In genomic region chr12:13114251-13115052, GRCh38 we compare ENCODE assay signal across 22 cellular contexts. TPM values are rescaled to one million over a fixed set of nuclear protein-coding genes. Genes with fewer than 3 reads are reported as not detected.
DNase-seq lines count a peak whose midpoint lies in the region; ATAC-seq and TF ChIP-seq lines count a peak whose summit lies in the region.
"Had no signal": no experiment of that assay in that cellular context is flagged by ENCODE, and none has a peak within 500 bp of the region (broad histone marks: within the 10 kb centered on the region; RNA-seq: fewer than 3 reads in every experiment).

No MANE protein-coding gene starts in this region.

- peaks cover 21% of the 10 kb centered on the region for H3K9me3 Mint-ChIP-seq in nephron progenitor cell
- H3K9me3 Mint-ChIP-seq: natural killer cell treated with Interleukin-12 subunit alpha and Interleukin-12 subunit beta and Interleukin-15 and Interleukin-18, amount 100 ng/mL, for 72 hours; stimulated activated naive CD8-positive, alpha-beta T cell treated with anti-CD3 and anti-CD28 coated beads, Interleukin-15, Interleukin-2, amounts not matched to agents 100 ng/mL and 50 ng/mL, for 24 hours had no signal

- no peaks in the 10 kb centered on the region for H3K27me3 Mint-ChIP-seq in nephron progenitor cell (ENCODE audit: low read depth, poor library complexity)

- no peaks in the 10 kb centered on the region for H3K9me3 ChIP-seq in A673 (ENCODE audit: low read depth, low read length, poor library complexity, severe bottlenecking)

- peak overlapping the region; percentile 25 for H3K4me3 ChIP-seq in A673 (ENCODE audit: low read depth, low read length, poor library complexity, severe bottlenecking)
- H3K4me3 ChIP-seq: PC-9, skin epidermis had no signal

- H3K4me1 Mint-ChIP-seq in nephron progenitor cell: peaks cover 43% of the 10 kb centered on the region

- no peaks in the 10 kb centered on the region for H3K36me3 ChIP-seq in A673 (ENCODE audit: insufficient read depth, low read length, poor library complexity, severe bottlenecking)

- H3K4me1 ChIP-seq in A673 (ENCODE audit: insufficient read depth, low read length, poor library complexity, severe bottlenecking): peaks cover 30% of the 10 kb centered on the region

- TF ChIP-seq CTCF in A673 (conservative IDR thresholded peaks at IDR 0.05; ENCODE audit: low read depth, low read length): no peak
- TF ChIP-seq CTCF in nephron progenitor cell (IDR thresholded peaks at IDR 0.05): no peak

- H3K36me3 Mint-ChIP-seq in nephron progenitor cell (ENCODE audit: low read depth): no peaks in the 10 kb centered on the region
- H3K36me3 Mint-ChIP-seq: natural killer cell treated with Interleukin-12 subunit alpha and Interleukin-12 subunit beta and Interleukin-15 and Interleukin-18, amount 100 ng/mL, for 72 hours had no signal

- peak; percentile 89 for DNase-seq in A673 (ENCODE audit: low spot score)
- DNase-seq in epidermal melanocyte (ENCODE audit: insufficient read length, low spot score): peak; percentile 54
- peak; percentile 26 for DNase-seq in nephron progenitor cell
- DNase-seq in SIG-M5 treated with dmso at 0.1 percent for 504 hours (lab: John Stamatoyannopoulos, UW; ENCODE audit: unreplicated experiment): no peak
- DNase-seq in RPMI8226: no peak
- no peak for DNase-seq in HPDE6-E6E7 (ENCODE audit: extremely low spot score)
- DNase-seq: activated CD4-positive, alpha-beta T cell treated with anti-CD3 and anti-CD28 coated beads for 1 hour; activated naive CD4-positive, alpha-beta T cell treated with anti-CD3 and anti-CD28 coated beads, Interleukin-2, amount 50 U/mL, for 16 hours; central memory CD4-positive, alpha-beta T cell; glutamatergic neuron; KG1; left cardiac atrium; NCI-H146; NCI-H510A treated with DMSO at 0.1 percent for 48 hours; PC-9 had no signal

- H3K27ac Mint-ChIP-seq in nephron progenitor cell: peak overlapping the region; percentile 90
- H3K27ac Mint-ChIP-seq: natural killer cell treated with Interleukin-12 subunit alpha and Interleukin-12 subunit beta and Interleukin-15 and Interleukin-18, amount 100 ng/mL, for 72 hours; stimulated activated naive CD8-positive, alpha-beta T cell treated with anti-CD3 and anti-CD28 coated beads, Interleukin-15, Interleukin-2, amounts not matched to agents 100 ng/mL and 50 ng/mL, for 24 hours had no signal

- POLR2A ChIA-PET in A673 (lab: Charles Lee; ENCODE audit: low non-redundant PET): interaction anchor here (0.5 to 0.8 kb wide), 3 partner anchors 14 to 84 kb away, joined by 3 read pairs; partner anchors contain the start of gene EMP1

- H3K27ac ChIP-seq in A673 (ENCODE audit: low read depth, low read length, poor library complexity, severe bottlenecking): peak overlapping the region; percentile 70
- H3K27ac ChIP-seq: epithelial cell of prostate, PC-9 had no signal

- no peaks in the 10 kb centered on the region for H3K27me3 ChIP-seq in A673 (replicated peaks; ENCODE audit: insufficient read depth, low read depth, low read length, poor library complexity)

- BruUV-seq in A673 (replicated peaks; lab: Mats Ljungman, UMichigan): no TSS peak

- intact Hi-C loops in A673 (cut with micrococcal nuclease; ENCODE audit: unreplicated experiment): no loop called here

- H3K4me3 Mint-ChIP-seq in nephron progenitor cell: peak overlapping the region; percentile 44
- H3K4me3 Mint-ChIP-seq: natural killer cell treated with Interleukin-12 subunit alpha and Interleukin-12 subunit beta and Interleukin-15 and Interleukin-18, amount 100 ng/mL, for 72 hours; stimulated activated naive CD8-positive, alpha-beta T cell treated with anti-CD3 and anti-CD28 coated beads, Interleukin-15, Interleukin-2, amounts not matched to agents 100 ng/mL and 50 ng/mL, for 24 hours had no signal

- CTCF ChIA-PET in A673 (lab: Charles Lee): no interaction called here

- ATAC-seq in HG02885 (IDR thresholded peaks at IDR 0.05; ENCODE audit: poor library complexity, unreplicated experiment): no peak
- ATAC-seq: natural killer cell treated with Interleukin-12 subunit alpha and Interleukin-12 subunit beta and Interleukin-15 and Interleukin-18, amount 100 ng/mL, for 72 hours had no signal

TF ChIP-seq in PFSK-1, 5 proteins besides CTCF, POLR2A, EP300 and RAD21:
- TF ChIP-seq FOXP2 (optimal IDR thresholded peaks at IDR 0.05; ENCODE audit: borderline replicate concordance, extremely low read depth, extremely low read length, insufficient read depth): no peak
- TF ChIP-seq SIN3A (IDR thresholded peaks at IDR 0.05; ENCODE audit: borderline replicate concordance, insufficient read depth, low read length): peak; percentile 58; the same call in 1 of the 2 replicates
- TF ChIP-seq TAF1 (IDR thresholded peaks at IDR 0.05; ENCODE audit: borderline replicate concordance, insufficient read depth, low read length): no peak

RNA-seq across cellular contexts. Expression of gene GSG1, which starts 11.0 kb away (rescaled TPM):
- total RNA-seq in A673 (2021): 0.24 TPM in 1 of 2 replicates, not detected in the other
- polyA plus RNA-seq in PFSK-1 (2012; ENCODE audit: insufficient read length, low read depth): not detected
- total RNA-seq: left cardiac atrium; natural killer cell treated with Interleukin-12 subunit alpha and Interleukin-12 subunit beta and Interleukin-15 and Interleukin-18, amount 100 ng/mL, for 72 hours; T-helper 2 cell treated with Interferon-gamma antibody and Interleukin-4, amounts not matched to agents 100 ng/mL and 5 ng/mL, for 36 hours had no signal

Comparison
In these comparisons a context has a peak if more than half of its experiments do, and no peak if none do; other contexts are left out.
1. DNase-seq: peak in A673 (single experiment), epidermal melanocyte (single experiment) and nephron progenitor cell (single experiment); none in SIG-M5 treated with dmso at 0.1 percent for 504 hours (single experiment), RPMI8226 (single experiment) and HPDE6-E6E7 (single experiment).